13 cellular contexts compared by ENCODE assay signal in genomic region chr7:117478796-117479479, GRCh38. TPM values are rescaled to one million over a fixed set of nuclear protein-coding genes. Genes with fewer than 3 reads are reported as not detected.
DNase-seq lines count a peak whose midpoint lies in the region; ATAC-seq and TF ChIP-seq lines count a peak whose summit lies in the region.
"Had no signal": no experiment of that assay in that cellular context is flagged by ENCODE, and none has a peak within 500 bp of the region (broad histone marks: within the 10 kb centered on the region; RNA-seq: fewer than 3 reads in every experiment).

No MANE protein-coding gene starts in this region.

- no peak for TF ChIP-seq EP300 in ovary (IDR thresholded peaks at IDR 0.05)

- TF ChIP-seq CTCF in astrocyte of the cerebellum (IDR thresholded peaks at IDR 0.05; ENCODE audit: low read depth, low read length, missing control alignments) (no peak), ovary (IDR thresholded peaks at IDR 0.05) (no peak)

- no peaks in the 10 kb centered on the region for H3K9me3 ChIP-seq in iPS DF 6.9 (ENCODE audit: control insufficient read depth, insufficient read depth, low read length)
- H3K9me3 ChIP-seq in ovary: no peaks in the 10 kb centered on the region

- peak overlapping the region; percentile 73 for H2AFZ ChIP-seq in ACC112 (ENCODE audit: low read length, unreplicated experiment)

- H3K27me3 ChIP-seq in ACC112 (ENCODE audit: insufficient read depth, low read length): peaks cover 45% of the 10 kb centered on the region
- peaks cover 1% of the 10 kb centered on the region; the same call in 1 of the 2 replicates for H3K27me3 ChIP-seq in iPS DF 6.9 (ENCODE audit: control insufficient read depth, insufficient read depth, low read length)
- H3K27me3 ChIP-seq in ovary: no peaks in the 10 kb centered on the region

- no peak for ATAC-seq in HG02938 (IDR thresholded peaks at IDR 0.05; ENCODE audit: unreplicated experiment)

- no peak for TF ChIP-seq POLR2A in ovary (IDR thresholded peaks at IDR 0.05)

- H3K36me3 ChIP-seq in ACC112 (ENCODE audit: insufficient read depth, low read length): no peaks in the 10 kb centered on the region
- H3K36me3 ChIP-seq in iPS DF 6.9 (ENCODE audit: control insufficient read depth, insufficient read depth, low read length): no peaks in the 10 kb centered on the region
- H3K36me3 ChIP-seq in ovary: no peaks in the 10 kb centered on the region

- no peaks in the 10 kb centered on the region for H3K4me1 ChIP-seq in ACC112 (ENCODE audit: control insufficient read depth, insufficient read depth, low read length, unreplicated experiment)
- H3K4me1 ChIP-seq in iPS DF 6.9 (ENCODE audit: control insufficient read depth, insufficient read depth, low read length): no peaks in the 10 kb centered on the region
- H3K4me1 ChIP-seq in ovary (ENCODE audit: insufficient read depth): no peaks in the 10 kb centered on the region

- H3K4me3 ChIP-seq in ACC112 (ENCODE audit: low read depth, low read length): peak overlapping the region; percentile 77
- H3K4me3 ChIP-seq in astrocyte of the cerebellum (ENCODE audit: low read depth, low read length): peak overlapping the region; percentile 52
- H3K4me3 ChIP-seq in iPS DF 6.9 (ENCODE audit: low read length): peak overlapping the region; percentile 54; the same call in 1 of the 2 replicates
- peak overlapping the region; percentile 25 for H3K4me3 ChIP-seq in ovary

- H3K27ac ChIP-seq in ACC112 (ENCODE audit: low read depth, low read length) (no peak overlapping the region), iPS DF 6.9 (ENCODE audit: low read length) (no peak overlapping the region), ovary (no peak overlapping the region)

- intact Hi-C loops in ovary (cut with DNase I): no loop called here

- in situ Hi-C loops in astrocyte of the cerebellum (cut with HindIII; ENCODE audit: low sequenced_read_pairs): no loop called here

- DNase-seq in astrocyte of the cerebellum (ENCODE audit: low read depth) (no peak), iPS DF 6.9 (ENCODE audit: low read depth, low spot score) (no peak), ovary (no peak), SW480 (ENCODE audit: low spot score) (no peak), RPMI8226 (no peak)
- no peak for DNase-seq in activated CD4-positive, alpha-beta T cell treated with anti-CD3 and anti-CD28 coated beads, Interleukin-2, amount 50 U/mL, for 4 hours
- DNase-seq: activated T-cell treated with anti-CD3 and anti-CD28 coated beads, Interleukin-2, amount 50 U/mL, for 24 hours; effector CD8-positive, alpha-beta T cell; stimulated activated CD4-positive, alpha-beta T cell treated with anti-CD3 and anti-CD28 coated beads, Interleukin-1b, Interleukin-23, amount 100 ng/mL, for 48 hours had no signal

- WGBS in iPS DF 6.9 (ENCODE audit: insufficient coverage, insufficient read length): no CpG with 5 or more reads among the region's 21 CpGs
- 11 to 20% (median 13%) methylated on average over 21 of the region's 21 CpGs for WGBS in ovary, 3 donors

- no peaks in the 10 kb centered on the region for H3K79me2 ChIP-seq in ACC112 (ENCODE audit: control insufficient read depth, insufficient read depth, low read length, unreplicated experiment)

RNA-seq across cellular contexts. Expression of gene CFTR, which starts 0.9 kb away (rescaled TPM):
- 1 to 10 TPM in 2 of 7 donors, under 1 TPM in 4, not detected in 1; 0.12 to 2.4 (median 0.71) TPM for total RNA-seq in ovary
- not detected for polyA plus RNA-seq in ovary
- total RNA-seq: lung microvascular endothelial cell, NCI-H460 had no signal

RNA-seq across cellular contexts. Expression of gene ASZ1, which starts 51.6 kb away (rescaled TPM):
- total RNA-seq in ovary: not detected
- polyA plus RNA-seq in ovary: not detected
- total RNA-seq: lung microvascular endothelial cell, NCI-H460 had no signal

Comparison
In these comparisons a context has a peak if more than half of its experiments do, and no peak if none do; other contexts are left out.
1. H3K4me3 ChIP-seq: peak in every context shown above with its lines; median percentile 77 in ACC112; 54 in iPS DF 6.9; 52 in astrocyte of the cerebellum; 25 in ovary.